ENCODE assay signal across 16 cellular contexts in the genomic region with DNA sequence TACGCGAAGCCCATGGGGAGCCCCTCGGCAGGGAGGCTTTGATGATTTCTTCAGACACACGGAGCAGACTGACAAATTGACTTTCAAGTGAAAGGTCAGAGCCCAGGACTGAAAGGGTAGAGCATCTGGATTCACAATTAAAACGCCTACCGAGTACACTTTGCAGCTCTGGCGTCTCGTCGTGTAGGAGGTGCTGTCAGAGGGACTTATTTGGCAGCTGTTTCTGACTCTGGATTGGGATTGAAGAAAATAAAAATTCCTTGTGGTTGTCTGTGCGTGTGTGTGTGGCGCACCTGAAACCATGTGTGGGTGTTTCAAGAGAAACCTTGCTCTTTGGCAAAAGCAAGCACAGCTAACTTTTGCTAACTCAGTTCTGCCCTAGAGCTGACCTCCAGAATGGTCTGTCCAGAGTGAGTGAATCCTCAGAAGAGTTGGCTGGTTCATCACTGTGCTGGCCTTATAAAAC.
DNase-seq lines count a peak whose midpoint lies in the region; ATAC-seq and TF ChIP-seq lines count a peak whose summit lies in the region.
"Had no signal": no experiment of that assay in that cellular context is flagged by ENCODE, and none has a peak within 500 bp of the region (broad histone marks: within the 10 kb centered on the region; RNA-seq: fewer than 3 reads in every experiment).

No MANE protein-coding gene starts in this region.

- H3K27ac Mint-ChIP-seq in GM23338 (no peak overlapping the region), neural progenitor cell (no peak overlapping the region), CD14-positive monocyte (no peak overlapping the region)
- H3K27ac Mint-ChIP-seq in T-helper 2 cell treated with Interferon-gamma antibody and Interleukin-4, amounts not matched to agents 5 μg/mL and 100 μg/mL, for 36 hours = no peak overlapping the region
- H3K27ac Mint-ChIP-seq: CD4-positive, CD25-positive, alpha-beta regulatory T cell; natural killer cell; T-cell had no signal

- H3K9me2 ChIP-seq in GM23338 (ENCODE audit: insufficient read depth) = no peaks in the 10 kb centered on the region

- H3K9me3 ChIP-seq in neural progenitor cell (ENCODE audit: low read depth) = no peaks in the 10 kb centered on the region
- peaks cover 0 to 16% (median 7%) of the 10 kb centered on the region in 4 donors for H3K9me3 ChIP-seq in stomach
- H3K9me3 ChIP-seq: testis had no signal

- H3K79me2 ChIP-seq in GM23338 (replicated peaks; ENCODE audit: insufficient read depth) = no peaks in the 10 kb centered on the region
- no peaks in the 10 kb centered on the region for H3K79me2 ChIP-seq in neural progenitor cell (ENCODE audit: low read depth)

- H3K9me3 Mint-ChIP-seq in GM23338 (peaks cover 12% of the 10 kb centered on the region; the same call in 2 of the 3 replicates), neural progenitor cell (peaks cover 23% of the 10 kb centered on the region), CD14-positive monocyte (peaks cover 8 to 32% (median 22%) of the 10 kb centered on the region in 7 donors)
- H3K9me3 Mint-ChIP-seq in T-helper 2 cell treated with Interferon-gamma antibody and Interleukin-4, amounts not matched to agents 5 μg/mL and 100 μg/mL, for 36 hours = peaks cover 9% of the 10 kb centered on the region

- H3K27me3 Mint-ChIP-seq in GM23338 (ENCODE audit: insufficient read depth, low read depth, poor library complexity) (peaks cover 15% of the 10 kb centered on the region), neural progenitor cell (ENCODE audit: insufficient read depth, low read depth) (peaks cover 4% of the 10 kb centered on the region), CD14-positive monocyte (ENCODE audit: low read depth in 3 of 3) (peaks cover 0 to 5% (median 2%) of the 10 kb centered on the region in 3 donors)
- no peaks in the 10 kb centered on the region for H3K27me3 Mint-ChIP-seq in T-helper 2 cell treated with Interferon-gamma antibody and Interleukin-4, amounts not matched to agents 5 μg/mL and 100 μg/mL, for 36 hours (ENCODE audit: low read depth)
- H3K27me3 Mint-ChIP-seq: CD4-positive, CD25-positive, alpha-beta regulatory T cell; T-cell had no signal

- H3K4me3 Mint-ChIP-seq in GM23338 (no peak overlapping the region), neural progenitor cell (no peak overlapping the region), CD14-positive monocyte (no peak overlapping the region)
- H3K4me3 Mint-ChIP-seq in T-helper 2 cell treated with Interferon-gamma antibody and Interleukin-4, amounts not matched to agents 5 μg/mL and 100 μg/mL, for 36 hours = no peak overlapping the region
- H3K4me3 Mint-ChIP-seq: CD4-positive, CD25-positive, alpha-beta regulatory T cell; natural killer cell; T-cell had no signal

- H3K4me1 Mint-ChIP-seq in GM23338 (peaks cover 20% of the 10 kb centered on the region), neural progenitor cell (peaks cover 13% of the 10 kb centered on the region), CD14-positive monocyte (peaks cover 4% of the 10 kb centered on the region)
- H3K4me1 Mint-ChIP-seq in T-helper 2 cell treated with Interferon-gamma antibody and Interleukin-4, amounts not matched to agents 5 μg/mL and 100 μg/mL, for 36 hours (ENCODE audit: low read depth) = no peaks in the 10 kb centered on the region
- H3K4me1 Mint-ChIP-seq: CD4-positive, CD25-positive, alpha-beta regulatory T cell; natural killer cell; T-cell had no signal

- H3F3A ChIP-seq in GM23338 (replicated peaks; ENCODE audit: low read depth) = no peaks in the 10 kb centered on the region
- no peaks in the 10 kb centered on the region for H3F3A ChIP-seq in neural progenitor cell (ENCODE audit: low read depth)

- H3K27me3 ChIP-seq in GM23338 (ENCODE audit: insufficient read depth) (no peaks in the 10 kb centered on the region), neural progenitor cell (peaks cover 10% of the 10 kb centered on the region), stomach (no peaks in the 10 kb centered on the region)
- H3K27me3 ChIP-seq: testis had no signal

- H3K4me3 ChIP-seq in GM23338 (no peak overlapping the region), neural progenitor cell (no peak overlapping the region), stomach (no peak overlapping the region)

- peak; percentile 17 to 20 for DNase-seq in activated T-cell treated with anti-CD3 and anti-CD28 coated beads, Interleukin-2, amount 50 U/mL, for 48 hours
- no peak for DNase-seq in activated T-cell treated with anti-CD3 and anti-CD28 coated beads for 4 hours
- DNase-seq in GM23338 (ENCODE audit: low spot score) = peak; percentile 4
- peak; percentile 54 for DNase-seq in T-helper 2 cell treated with Interferon-gamma antibody and Interleukin-4, amounts not matched to agents 5 μg/mL and 100 μg/mL, for 36 hours (ENCODE audit: low spot score)
- DNase-seq in neural progenitor cell (ENCODE audit: low spot score) = no peak
- DNase-seq in COLO829 (ENCODE audit: low spot score) = no peak
- DNase-seq in stomach = no peak
- no peak for DNase-seq in CD14-positive monocyte (ENCODE audit: low spot score)
- DNase-seq: CD4-positive, CD25-positive, alpha-beta regulatory T cell; kidney glomerular epithelial cell; MV-4-11; natural killer cell; NCI-H526; SHP77; T-cell; testis had no signal

- intact Hi-C loops in stomach (cut with DNase I; ENCODE audit: low total_unique reads) = no loop called here
- intact Hi-C loops in CD14-positive monocyte (cut with micrococcal nuclease) = no loop called here

- no peak overlapping the region for H3K9ac ChIP-seq in neural progenitor cell

- TF ChIP-seq CTCF in GM23338 (conservative IDR thresholded peaks at IDR 0.05; ENCODE audit: low read depth in 2 of 2) = no peak
- TF ChIP-seq CTCF in neural progenitor cell (IDR thresholded peaks at IDR 0.05) = no peak
- no peak for TF ChIP-seq CTCF in stomach (IDR thresholded peaks at IDR 0.05)
- TF ChIP-seq CTCF in CD14-positive monocyte (IDR thresholded peaks at IDR 0.05) = no peak

- H3K36me3 Mint-ChIP-seq in GM23338 (ENCODE audit: low read depth) (peaks cover 4% of the 10 kb centered on the region; the same call in 1 of the 3 replicates), neural progenitor cell (no peaks in the 10 kb centered on the region), CD14-positive monocyte (peaks cover 0 to 4% of the 10 kb centered on the region in 2 donors)
- no peaks in the 10 kb centered on the region for H3K36me3 Mint-ChIP-seq in T-helper 2 cell treated with Interferon-gamma antibody and Interleukin-4, amounts not matched to agents 5 μg/mL and 100 μg/mL, for 36 hours (ENCODE audit: low read depth)
- H3K36me3 Mint-ChIP-seq: CD4-positive, CD25-positive, alpha-beta regulatory T cell; natural killer cell; T-cell had no signal

- WGBS in stomach, 5 donors = 31 to 45% (median 33%) methylated on average over 11 of the region's 11 CpGs

- H2AFZ ChIP-seq in GM23338 (no peak overlapping the region), neural progenitor cell (replicated peaks) (no peak overlapping the region)

- no peak for TF ChIP-seq POLR2A in stomach (IDR thresholded peaks at IDR 0.05)

- H3K27ac ChIP-seq in GM23338 (ENCODE audit: low read depth) = no peak overlapping the region
- H3K27ac ChIP-seq in neural progenitor cell = no peak overlapping the region
- no peak overlapping the region for H3K27ac ChIP-seq in stomach
- H3K27ac ChIP-seq: testis had no signal

- H3K4me1 ChIP-seq in GM23338 (ENCODE audit: insufficient read depth) = peaks cover 12% of the 10 kb centered on the region
- H3K4me1 ChIP-seq in neural progenitor cell = peaks cover 14% of the 10 kb centered on the region
- peaks cover 0 to 9% (median 3%) of the 10 kb centered on the region in 4 donors for H3K4me1 ChIP-seq in stomach
- H3K4me1 ChIP-seq: testis had no signal

- H3K36me3 ChIP-seq in GM23338 (ENCODE audit: insufficient read depth) (no peaks in the 10 kb centered on the region), neural progenitor cell (no peaks in the 10 kb centered on the region), stomach (no peaks in the 10 kb centered on the region)

- peak overlapping the region; percentile 67; the same call in 1 of the 2 replicates for H3K4me2 ChIP-seq in GM23338
- peak overlapping the region; percentile 13 for H3K4me2 ChIP-seq in neural progenitor cell

- TF ChIP-seq EP300 in stomach (IDR thresholded peaks at IDR 0.05) = no peak

- peaks cover 3% of the 10 kb centered on the region; the same call in 1 of the 2 replicates for H4K20me1 ChIP-seq in GM23338 (replicated peaks; ENCODE audit: insufficient read depth)
- H4K20me1 ChIP-seq in neural progenitor cell (ENCODE audit: low read depth) = no peaks in the 10 kb centered on the region

- peak; percentile 66 for ATAC-seq in GM23338
- ATAC-seq: natural killer cell, T-cell had no signal

TF ChIP-seq in GM23338, 12 proteins besides CTCF, POLR2A, EP300 and RAD21 (continues in another document):
- TF ChIP-seq REST (IDR thresholded peaks at IDR 0.05; ENCODE audit: unreplicated experiment) = no peak

Comparison
In these comparisons a context has a peak if more than half of its experiments do, and no peak if none do; other contexts are left out.
1. DNase-seq: peak in activated T-cell treated with anti-CD3 and anti-CD28 coated beads, Interleukin-2, amount 50 U/mL, for 48 hours (2 of 2), GM23338 (single experiment) and T-helper 2 cell treated with Interferon-gamma antibody and Interleukin-4, amounts not matched to agents 5 μg/mL and 100 μg/mL, for 36 hours (single experiment); none in activated T-cell treated with anti-CD3 and anti-CD28 coated beads for 4 hours (single experiment), neural progenitor cell (single experiment), COLO829 (single experiment), stomach (single experiment) and CD14-positive monocyte (single experiment).